In the genomic region with DNA sequence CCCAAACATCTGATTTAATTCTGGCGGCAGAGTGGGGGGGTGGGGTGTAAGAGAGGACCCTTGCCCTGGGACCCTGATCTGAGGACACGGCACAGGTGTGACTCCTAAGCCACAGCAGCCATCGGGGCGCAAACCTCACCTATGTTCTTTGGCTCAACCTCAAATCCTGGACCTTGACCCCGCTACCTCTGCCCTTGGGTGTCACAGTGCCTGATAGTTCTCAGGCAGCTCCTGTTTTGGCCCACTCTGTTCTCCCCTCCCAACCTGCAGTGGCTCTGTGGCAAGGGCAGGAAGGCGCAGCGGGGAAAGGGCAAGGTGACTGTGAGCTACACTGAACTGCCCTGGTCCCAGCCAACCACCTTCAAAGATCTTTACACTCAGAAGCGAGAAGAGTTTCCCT, we compare ENCODE assay signal across 34 cellular contexts.
"Had no signal": no experiment of that assay in that cellular context is flagged by ENCODE, and none has a peak within 500 bp of the region (broad histone marks: within the 10 kb centered on the region; RNA-seq: fewer than 3 reads in every experiment).

No MANE protein-coding gene starts in this region.

- DNase-seq: Karpas-422, Kasumi-1, MG63, MM.1S, MV-4-11, NCI-H1048, NCI-H1092, NCI-H1092 treated with DMSO at 0.1 percent for 48 hours, NCI-H1105, NCI-H1105 treated with DMSO at 0.1 percent for 48 hours, NCI-H1417, NCI-H1417 treated with DMSO at 0.1 percent for 48 hours, NCI-H1436, NCI-H1436 treated with DMSO at 0.1 percent for 48 hours, NCI-H146, NCI-H1694, NCI-H1694 treated with DMSO at 0.1 percent for 48 hours, NCI-H187, NCI-H187 treated with DMSO at 0.1 percent for 48 hours, NCI-H1930, NCI-H2029, NCI-H2029 treated with DMSO at 0.1 percent for 48 hours, NCI-H2081, NCI-H2081 treated with DMSO at 0.1 percent for 48 hours, NCI-H2107, NCI-H2171, NCI-H2171 treated with DMSO at 0.1 percent for 48 hours, NCI-H2227 treated with DMSO at 0.1 percent for 48 hours, NCI-H226, NCI-H345, NCI-H446, NCI-H446 treated with DMSO at 0.1 percent for 48 hours, NCI-H510A had no signal

- H3K27ac ChIP-seq: KMS-11 had no signal

- H3K27me3 ChIP-seq: MG63 had no signal

- H3K4me2 ChIP-seq: KMS-11 had no signal

- H3K9me3 ChIP-seq: MG63 had no signal

- H3K4me3 ChIP-seq: MG63 had no signal

- H3K9ac ChIP-seq: KMS-11 had no signal

- H3K36me3 ChIP-seq: MG63 had no signal
